ENCODE assay signal across 1 cellular context in genomic region chr22:39314251-39314971, GRCh38.
TF ChIP-seq lines count a peak whose summit lies in the region.

No MANE protein-coding gene starts in this region.

TF ChIP-seq in K562, 482 proteins besides CTCF, POLR2A, EP300 and RAD21 (continued from another document):
- TF ChIP-seq ETS2 (tag; IDR thresholded peaks at IDR 0.05; ENCODE audit: borderline replicate concordance, poor library complexity, severe bottlenecking) (no peak), ZNF512 (tag; IDR thresholded peaks at IDR 0.05) (no peak), STAT5A (IDR thresholded peaks at IDR 0.05; ENCODE audit: borderline replicate concordance, low read length) (no peak), AFF4 (CRISPR knock-in tag; IDR thresholded peaks at IDR 0.05) (peak; percentile 58; the same call in 1 of the 2 replicates), ZNF311 (CRISPR knock-in tag; IDR thresholded peaks at IDR 0.05) (no peak), BRCA1 (IDR thresholded peaks at IDR 0.05) (no peak), BRCA1 (CRISPR knock-in tag; IDR thresholded peaks at IDR 0.05) (no peak)
TF ChIP-seq in K562: peak in this region for 2.
